In genomic region chr21:34201441-34201838, GRCh38 we compare ENCODE assay signal across 9 cellular contexts.
A peak's percentile ranks its signal among the peaks of the same experiment; 100 is the strongest.
DNase-seq lines count a peak whose midpoint lies in the region; ATAC-seq and TF ChIP-seq lines count a peak whose summit lies in the region.
"Had no signal": no experiment of that assay in that cellular context is flagged by ENCODE, and none has a peak within 500 bp of the region (broad histone marks: within the 10 kb centered on the region; RNA-seq: fewer than 3 reads in every experiment).

No MANE protein-coding gene starts in this region.

- peaks cover 20% of the 10 kb centered on the region for H3K4me1 ChIP-seq in NT2/D1 (ENCODE audit: insufficient read depth, insufficient read length)
- H3K4me1 ChIP-seq in neutrophil (ENCODE audit: control insufficient read depth in 1 of 2, insufficient read depth in 1 of 2, low read depth in 1 of 2, low read length in 1 of 2) = peaks cover 95% of the 10 kb centered on the region in 2 experiments
- peaks cover 5% of the 10 kb centered on the region; the same call in 1 of the 2 replicates for H3K4me1 ChIP-seq in HAP-1

- no peaks in the 10 kb centered on the region for H3K27me3 ChIP-seq in NT2/D1 (ENCODE audit: insufficient read depth, insufficient read length)
- no peaks in the 10 kb centered on the region for H3K27me3 ChIP-seq in neutrophil
- no peaks in the 10 kb centered on the region for H3K27me3 ChIP-seq in HAP-1 (ENCODE audit: low read depth)

- H3K36me3 Mint-ChIP-seq in CD14-positive monocyte = peaks cover 0 to 2% of the 10 kb centered on the region in 2 donors
- H3K36me3 Mint-ChIP-seq in endothelial cell (ENCODE audit: low read depth, unreplicated experiment) = no peaks in the 10 kb centered on the region

- ATAC-seq in sciatic nerve = no peak

- H3K27ac Mint-ChIP-seq in CD14-positive monocyte (peak overlapping the region; percentile 98 to 99 (median 99)), endothelial cell (ENCODE audit: unreplicated experiment) (peak overlapping the region; percentile 16)

- H3K4me3 ChIP-seq in NT2/D1 (ENCODE audit: insufficient read length, low read depth) (peak overlapping the region; percentile 46), neutrophil (ENCODE audit: low read depth in 1 of 2, low read length in 1 of 2) (peak overlapping the region; percentile 67 to 73), HAP-1 (no peak overlapping the region)

- H3K9me3 Mint-ChIP-seq in CD14-positive monocyte (peaks cover 0 to 7% (median 3%) of the 10 kb centered on the region in 7 donors), endothelial cell (ENCODE audit: unreplicated experiment) (no peaks in the 10 kb centered on the region)

- H3K9me3 ChIP-seq in NT2/D1 (ENCODE audit: insufficient read depth, low read length) = no peaks in the 10 kb centered on the region
- no peaks in the 10 kb centered on the region for H3K9me3 ChIP-seq in neutrophil
- no peaks in the 10 kb centered on the region for H3K9me3 ChIP-seq in HAP-1

- H3K9ac ChIP-seq in NT2/D1 (ENCODE audit: insufficient read length, low read depth) = peak overlapping the region; percentile 91

- peaks cover 0 to 2% (median 0%) of the 10 kb centered on the region in 3 donors for H3K27me3 Mint-ChIP-seq in CD14-positive monocyte (ENCODE audit: low read depth in 3 of 3)
- peaks cover 4% of the 10 kb centered on the region for H3K27me3 Mint-ChIP-seq in endothelial cell (ENCODE audit: unreplicated experiment)

- TF ChIP-seq CTCF in CD14-positive monocyte (IDR thresholded peaks at IDR 0.05) = no peak
- no peak for TF ChIP-seq CTCF in endothelial cell (IDR thresholded peaks at IDR 0.05; ENCODE audit: unreplicated experiment)
- no peak for TF ChIP-seq CTCF in neutrophil (IDR thresholded peaks at IDR 0.05)

- H3K4me3 Mint-ChIP-seq in CD14-positive monocyte (peak overlapping the region; percentile 76 to 90), endothelial cell (ENCODE audit: unreplicated experiment) (peak overlapping the region; percentile 94)

- peak overlapping the region; percentile 95 for H3K27ac ChIP-seq in neutrophil

- H3K4me1 Mint-ChIP-seq in CD14-positive monocyte (peaks cover 93% of the 10 kb centered on the region), endothelial cell (ENCODE audit: unreplicated experiment) (peaks cover 40% of the 10 kb centered on the region)

- intact Hi-C loops in CD14-positive monocyte (cut with micrococcal nuclease) = loop anchor here (5.0 to 10.0 kb wide), 4 partner anchors 129 to 287 kb away; partner anchors contain the start of genes ATP5PO (in 1 of the 2), MRPS6 (in 1 of the 2) and SLC5A3 (in 1 of the 2)
- intact Hi-C loops in sciatic nerve (cut with DNase I) = no loop called here

- DNase-seq in CD14-positive monocyte (ENCODE audit: low spot score) = no peak
- DNase-seq in NT2/D1 (ENCODE audit: low read depth, low spot score) = no peak
- no peak for DNase-seq in endothelial cell (ENCODE audit: low spot score)
- no peak for DNase-seq in DMS53 treated with DMSO at 0.1 percent for 48 hours (lab: John Stamatoyannopoulos, UW; ENCODE audit: unreplicated experiment)
- DNase-seq in HAP-1 (ENCODE audit: low spot score in 2 of 2) = no peak
- DNase-seq in sciatic nerve (ENCODE audit: low spot score) = no peak
- no peak for DNase-seq in AG08396 (ENCODE audit: low spot score)
- DNase-seq: NCI-H446 had no signal

- in situ Hi-C loops in HAP-1 (cut with MboI; ENCODE audit: low sequenced_read_pairs) = no loop called here

- H3K36me3 ChIP-seq in NT2/D1 (ENCODE audit: insufficient read depth, insufficient read length, low read length) = no peaks in the 10 kb centered on the region
- H3K36me3 ChIP-seq in neutrophil = no peaks in the 10 kb centered on the region
- H3K36me3 ChIP-seq in HAP-1 (replicated peaks) = no peaks in the 10 kb centered on the region
